Comparison of ENCODE assay signal across 8 cellular contexts in genomic region chr20:62368629-62369507, GRCh38. TPM values are rescaled to one million over a fixed set of nuclear protein-coding genes. Genes with fewer than 3 reads are reported as not detected.
DNase-seq lines count a peak whose midpoint lies in the region; ATAC-seq and TF ChIP-seq lines count a peak whose summit lies in the region.

No MANE protein-coding gene starts in this region.

- H3K27ac Mint-ChIP-seq in osteocyte (ENCODE audit: unreplicated experiment): peak overlapping the region; percentile 81

- peaks cover 22% of the 10 kb centered on the region for H3K36me3 ChIP-seq in RWPE2 (ENCODE audit: low read depth)

- H3K4me1 ChIP-seq in RWPE2 (ENCODE audit: insufficient read depth, poor library complexity, severe bottlenecking): peaks cover 46% of the 10 kb centered on the region

- peak overlapping the region; percentile 53 for H3K4me3 Mint-ChIP-seq in osteocyte (ENCODE audit: unreplicated experiment)

- DNase-seq in NCI-H2196 (lab: John Stamatoyannopoulos, UW; ENCODE audit: unreplicated experiment) (peak; percentile 61), NCI-H2196 treated with DMSO at 0.1 percent for 48 hours (lab: John Stamatoyannopoulos, UW; ENCODE audit: unreplicated experiment) (no peak), RWPE2 (ENCODE audit: low spot score) (peak; percentile 99), foreskin fibroblast (peak; percentile 53 to 87), osteocyte (ENCODE audit: extremely low spot score, unreplicated experiment) (no peak)

- TF ChIP-seq CTCF in RWPE2 (IDR thresholded peaks at IDR 0.05; ENCODE audit: poor library complexity, severe bottlenecking) (peak; percentile 86), foreskin fibroblast (IDR thresholded peaks at IDR 0.05; ENCODE audit: low read depth, low read length) (peak; percentile 18), osteocyte (IDR thresholded peaks at IDR 0.05) (peak; percentile 69)

- no peaks in the 10 kb centered on the region for H3K9me3 Mint-ChIP-seq in osteocyte (ENCODE audit: unreplicated experiment)

- ATAC-seq in RWPE2 (ENCODE audit: low read depth) (peak; percentile 45), GM18520 (IDR thresholded peaks at IDR 0.05; ENCODE audit: unreplicated experiment) (no peak), HG02759 (IDR thresholded peaks at IDR 0.05; ENCODE audit: unreplicated experiment) (no peak), GM21576 (IDR thresholded peaks at IDR 0.05; ENCODE audit: unreplicated experiment) (no peak)

- H3K36me3 Mint-ChIP-seq in osteocyte (ENCODE audit: unreplicated experiment): no peaks in the 10 kb centered on the region

- H3K27me3 ChIP-seq in RWPE2 (ENCODE audit: insufficient read depth, poor library complexity, severe bottlenecking): no peaks in the 10 kb centered on the region

- H3K4me3 ChIP-seq in RWPE2 (ENCODE audit: severe bottlenecking) (peak overlapping the region; percentile 98), foreskin fibroblast (ENCODE audit: low read depth in 1 of 2, low read length in 2 of 2) (peak overlapping the region in 1 of 2 donors; percentile 7)

- H3K4me1 Mint-ChIP-seq in osteocyte (ENCODE audit: unreplicated experiment): peaks cover 51% of the 10 kb centered on the region

- H3K27me3 Mint-ChIP-seq in osteocyte (ENCODE audit: unreplicated experiment): no peaks in the 10 kb centered on the region

- peak overlapping the region; percentile 99 for H3K27ac ChIP-seq in RWPE2 (ENCODE audit: poor library complexity, severe bottlenecking)

- H3K9me3 ChIP-seq in RWPE2 (ENCODE audit: severe bottlenecking): no peaks in the 10 kb centered on the region

RNA-seq across cellular contexts. Expression of gene LAMA5, which starts 1.8 kb away (rescaled TPM):
- total RNA-seq in osteocyte: 201 and 204 TPM in 2 replicates

RNA-seq across cellular contexts. Expression of gene RPS21, which starts 18.0 kb away (rescaled TPM):
- 1,013 and 1,039 TPM in 2 replicates for total RNA-seq in osteocyte

RNA-seq across cellular contexts. Expression of gene CABLES2, which starts 38.2 kb away (rescaled TPM):
- total RNA-seq in osteocyte: 7.8 and 8.8 TPM in 2 replicates

RNA-seq across cellular contexts. Expression of gene RBBP8NL, which starts 58.5 kb away (rescaled TPM):
- total RNA-seq in osteocyte: not detected in 2 replicates

Comparison
In these comparisons a context has a peak if more than half of its experiments do, and no peak if none do; other contexts are left out.
1. DNase-seq: peak in NCI-H2196 (single experiment), RWPE2 (single experiment) and foreskin fibroblast (2 of 2); none in NCI-H2196 treated with DMSO at 0.1 percent for 48 hours (single experiment) and osteocyte (single experiment).
2. CTCF ChIP-seq: peak in every context shown above with its lines; median percentile 86 in RWPE2; 69 in osteocyte; 18 in foreskin fibroblast.